Comparison of ENCODE assay signal across 19 cellular contexts in the genomic region with DNA sequence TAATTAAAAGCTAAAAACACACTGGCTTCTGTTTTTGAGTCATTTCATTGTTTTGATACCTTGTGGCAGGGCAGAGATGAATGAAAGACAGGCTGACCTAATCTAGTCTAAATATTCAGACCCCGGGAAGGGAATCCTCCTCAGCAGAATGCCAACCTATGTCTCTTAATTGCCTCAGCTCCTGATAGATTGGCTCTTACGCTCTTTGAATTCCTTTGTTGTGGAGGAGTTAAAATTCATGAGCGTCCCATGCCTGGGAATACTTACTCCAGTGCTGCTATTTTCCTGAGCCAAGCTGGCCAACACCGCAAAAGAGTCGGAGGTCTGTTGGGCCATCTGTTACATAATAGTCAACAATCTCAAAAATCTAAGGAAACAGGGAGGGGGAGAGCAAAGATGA.
DNase-seq lines count a peak whose midpoint lies in the region; FAIRE-seq and TF ChIP-seq lines count a peak whose summit lies in the region.
"Had no signal": no experiment of that assay in that cellular context is flagged by ENCODE, and none has a peak within 500 bp of the region (broad histone marks: within the 10 kb centered on the region; RNA-seq: fewer than 3 reads in every experiment).

No MANE protein-coding gene starts in this region.

- WGBS in H1 (ENCODE audit: extremely low coverage in 1 of 2, insufficient coverage in 1 of 2, insufficient read length in 1 of 2, insufficient replicate concordance in 2 of 2, low coverage in 1 of 2, low lambda C conversion rate in 2 of 2, missing lambda C conversion rate in 1 of 2), 2 experiments: 85% methylated on average over 5 of the region's 5 CpGs; no CpG with 5 or more reads in 1 of the 2 experiments

- no peaks in the 10 kb centered on the region for H4K20me1 ChIP-seq in H1 (replicated peaks in 1 of 2; ENCODE audit: control insufficient read depth in 1 of 2, insufficient read depth in 2 of 2, low read length in 2 of 2)

- H3K56ac ChIP-seq in H1 (replicated peaks; ENCODE audit: insufficient read length, low read depth, low read length): no peak overlapping the region

- H3K14ac ChIP-seq in H1 (ENCODE audit: insufficient read length): no peak overlapping the region

- no peak overlapping the region for H3K4me2 ChIP-seq in H1 (ENCODE audit: insufficient read depth in 1 of 2, low read depth in 2 of 2, low read length in 2 of 2)

- 0 out of 2 replicates have a peak overlapping the region, but pooled peaks have one; percentile 35 for H2BK12ac ChIP-seq in H1 (ENCODE audit: low read depth, low read length)

- no peak for TF ChIP-seq RAD21 in H1 (IDR thresholded peaks at IDR 0.05 in 1 of 2, conservative IDR thresholded peaks at IDR 0.05 in 1 of 2; ENCODE audit: low read depth in 2 of 2, low read length in 2 of 2)

- peaks cover 7% of the 10 kb centered on the region for H3K9me3 Mint-ChIP-seq in nephron progenitor cell

- H3K4ac ChIP-seq in H1 (replicated peaks; ENCODE audit: insufficient read length, low read depth, low read length): no peak overlapping the region

- no peaks in the 10 kb centered on the region for H3K27me3 ChIP-seq in H1 (replicated peaks in 1 of 4; ENCODE audit: control insufficient read depth in 3 of 4, extremely low read depth in 1 of 4, insufficient read depth in 3 of 4, low read length in 3 of 4)

- H3K27me3 Mint-ChIP-seq in nephron progenitor cell (ENCODE audit: low read depth, poor library complexity): peaks cover 3% of the 10 kb centered on the region

- H2AFZ ChIP-seq in H1 (ENCODE audit: low read length): no peak overlapping the region

- no peak for TF ChIP-seq EP300 in H1 (IDR thresholded peaks at IDR 0.05; ENCODE audit: borderline replicate concordance in 1 of 2, low read depth in 2 of 2, low read length in 2 of 2)

- no peak overlapping the region for H3K18ac ChIP-seq in H1 (ENCODE audit: extremely low read depth, low read length)

- FAIRE-seq in H1 (lab: Jason Lieb, UNC): no peak
- FAIRE-seq: A204.1, HepG2 had no signal

- H3K4me1 Mint-ChIP-seq in nephron progenitor cell: peaks cover 8% of the 10 kb centered on the region

- TF ChIP-seq CTCF in H1 (IDR thresholded peaks at IDR 0.05; ENCODE audit: control extremely low read depth in 1 of 3, insufficient read depth in 1 of 3, low read depth in 1 of 3, low read length in 3 of 3) (no peak), nephron progenitor cell (IDR thresholded peaks at IDR 0.05) (no peak)

- H3K27ac Mint-ChIP-seq in nephron progenitor cell: peak overlapping the region; percentile 10

- H4K5ac ChIP-seq in H1 (ENCODE audit: insufficient read length, low read depth, low read length): no peak overlapping the region

- H3K23me2 ChIP-seq in H1 (ENCODE audit: low read depth, low read length): no peaks in the 10 kb centered on the region

- H3K4me1 ChIP-seq in H1 (replicated peaks in 1 of 4; ENCODE audit: control insufficient read depth in 3 of 4, insufficient read depth in 4 of 4, low read length in 3 of 4): peaks cover 0 to 3% (median 0%) of the 10 kb centered on the region in 4 experiments; a peak in 3 of 7 replicates

- no peaks in the 10 kb centered on the region for H3K79me2 ChIP-seq in H1 (ENCODE audit: control insufficient read depth in 1 of 2, insufficient read depth in 2 of 2, low read length in 2 of 2)

- no peaks in the 10 kb centered on the region for H3K9me3 ChIP-seq in H1 (ENCODE audit: insufficient read depth in 2 of 2, low read depth in 1 of 2, low read length in 1 of 2)

- POLR2A ChIA-PET in H1 (lab: Charles Lee; ENCODE audit: partially characterized antibody): no interaction called here

- no peaks in the 10 kb centered on the region for H3K36me3 Mint-ChIP-seq in nephron progenitor cell (ENCODE audit: low read depth)

- no peak overlapping the region for H3K4me3 ChIP-seq in H1 (ENCODE audit: extremely low read depth in 1 of 4, insufficient read depth in 2 of 4, low read depth in 3 of 4, low read length in 4 of 4)

- no peak overlapping the region for H3K9ac ChIP-seq in H1 (replicated peaks in 1 of 4; ENCODE audit: extremely low read depth in 1 of 4, low read depth in 3 of 4, low read length in 3 of 4)

- no peak overlapping the region for H4K91ac ChIP-seq in H1 (replicated peaks; ENCODE audit: insufficient read length, low read length)

- H2BK5ac ChIP-seq in H1 (ENCODE audit: low read depth, low read length): no peak overlapping the region

- no peak overlapping the region for H3K4me3 Mint-ChIP-seq in nephron progenitor cell

- H3K27ac ChIP-seq in H1 (ENCODE audit: low read depth, low read length): no peak overlapping the region

- no peak overlapping the region for H4K8ac ChIP-seq in H1 (ENCODE audit: extremely low read depth, insufficient read depth, low read length)

- no peak overlapping the region for H2AK5ac ChIP-seq in H1 (ENCODE audit: low read depth, low read length)

- H3K36me3 ChIP-seq in H1 (ENCODE audit: control insufficient read depth in 2 of 4, insufficient read depth in 4 of 4, low read length in 3 of 4): no peaks in the 10 kb centered on the region

- DNase-seq in ELF-1 (ENCODE audit: low read depth, low spot score) (peak; percentile 2), NCI-H82 (lab: John Stamatoyannopoulos, UW) (peak; percentile 66), H1 (ENCODE audit: low read depth in 1 of 2, low spot score in 2 of 2) (no peak), nephron progenitor cell (no peak), DMS53 (lab: John Stamatoyannopoulos, UW) (no peak), NCI-H748 treated with DMSO at 0.1 percent for 48 hours (lab: John Stamatoyannopoulos, UW) (no peak), midbrain (lab: John Stamatoyannopoulos, UW) (no peak), foreskin melanocyte (no peak)
- DNase-seq: C1 segment of cervical spinal cord, EL, HCEC 1CT, NCI-H1092, NCI-H146, NCI-H2081, NCI-H510A treated with DMSO at 0.1 percent for 48 hours, RPMI8226, SIG-M5 had no signal

- TF ChIP-seq POLR2A in H1 (IDR thresholded peaks at IDR 0.05; ENCODE audit: control extremely low read depth in 1 of 2, low read depth in 2 of 2, low read length in 2 of 2): no peak

- H3K23ac ChIP-seq in H1 (ENCODE audit: insufficient read length): no peak overlapping the region

- H3K79me1 ChIP-seq in H1 (ENCODE audit: low read depth, low read length): no peaks in the 10 kb centered on the region

- no peak overlapping the region for H2BK20ac ChIP-seq in H1 (ENCODE audit: low read length)

- CTCF ChIA-PET in H1 (lab: Charles Lee; ENCODE audit: partially characterized antibody): interaction anchor here (0.9 to 2.4 kb wide), 5 partner anchors 11 to 492 kb away, joined by 3 to 5 read pairs (median 3); no protein-coding TSS in a partner anchor

- H2BK120ac ChIP-seq in H1 (replicated peaks; ENCODE audit: low read depth, low read length): no peak overlapping the region

- H2BK15ac ChIP-seq in H1 (ENCODE audit: low read length): no peak overlapping the region

TF ChIP-seq in H1, 55 proteins besides CTCF, POLR2A, EP300 and RAD21:
- TF ChIP-seq JUN (IDR thresholded peaks at IDR 0.05; ENCODE audit: low read depth, low read length) (no peak), BCL11A (IDR thresholded peaks at IDR 0.05; ENCODE audit: low read depth in 2 of 2, low read length in 2 of 2) (no peak), RXRA (IDR thresholded peaks at IDR 0.05; ENCODE audit: insufficient read depth, low read depth, low read length) (no peak), BRCA1 (IDR thresholded peaks at IDR 0.05; ENCODE audit: low read depth, low read length) (no peak), MAFK (IDR thresholded peaks at IDR 0.05; ENCODE audit: low read depth, low read length) (no peak), TAF7 (optimal IDR thresholded peaks at IDR 0.05; ENCODE audit: borderline replicate concordance, low read depth, low read length) (no peak), RBBP5 (IDR thresholded peaks at IDR 0.05; ENCODE audit: borderline replicate concordance, low read depth, low read length) (no peak), POU5F1 (IDR thresholded peaks at IDR 0.05; ENCODE audit: low read depth, low read length) (no peak), YY1 (IDR thresholded peaks at IDR 0.05; ENCODE audit: low read depth, low read length) (no peak), TEAD4 (IDR thresholded peaks at IDR 0.05; ENCODE audit: low read depth, low read length) (no peak), ATF3 (IDR thresholded peaks at IDR 0.05; ENCODE audit: insufficient read depth, low read depth, low read length) (no peak), SIN3A (conservative IDR thresholded peaks at IDR 0.05 in 1 of 2, IDR thresholded peaks at IDR 0.05 in 1 of 2; ENCODE audit: low read depth in 1 of 2, low read length in 2 of 2) (no peak), SP4 (IDR thresholded peaks at IDR 0.05; ENCODE audit: low read length) (no peak), EGR1 (IDR thresholded peaks at IDR 0.05; ENCODE audit: borderline replicate concordance, low read depth, low read length) (no peak), HDAC2 (IDR thresholded peaks at IDR 0.05; ENCODE audit: borderline replicate concordance in 1 of 2, low read depth in 2 of 2, low read length in 2 of 2) (no peak), GABPA (IDR thresholded peaks at IDR 0.05; ENCODE audit: borderline replicate concordance, insufficient read depth, low read length) (no peak), HDAC6 (IDR thresholded peaks at IDR 0.05; ENCODE audit: low read depth, low read length) (no peak)
- TF ChIP-seq, protein P1, sequence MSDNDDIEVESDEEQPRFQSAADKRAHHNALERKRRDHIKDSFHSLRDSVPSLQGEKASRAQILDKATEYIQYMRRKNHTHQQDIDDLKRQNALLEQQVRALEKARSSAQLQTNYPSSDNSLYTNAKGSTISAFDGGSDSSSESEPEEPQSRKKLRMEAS (IDR thresholded peaks at IDR 0.05): no peak
- TF ChIP-seq, protein P2, sequence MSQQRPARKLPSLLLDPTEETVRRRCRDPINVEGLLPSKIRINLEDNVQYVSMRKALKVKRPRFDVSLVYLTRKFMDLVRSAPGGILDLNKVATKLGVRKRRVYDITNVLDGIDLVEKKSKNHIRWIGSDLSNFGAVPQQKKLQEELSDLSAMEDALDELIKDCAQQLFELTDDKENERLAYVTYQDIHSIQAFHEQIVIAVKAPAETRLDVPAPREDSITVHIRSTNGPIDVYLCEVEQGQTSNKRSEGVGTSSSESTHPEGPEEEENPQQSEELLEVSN (IDR thresholded peaks at IDR 0.05): no peak

Comparison
In these comparisons a context has a peak if more than half of its experiments do, and no peak if none do; other contexts are left out.
1. DNase-seq: peak in ELF-1 (single experiment) and NCI-H82 (single experiment); none in H1 (0 of 2), nephron progenitor cell (single experiment), DMS53 (single experiment), NCI-H748 treated with DMSO at 0.1 percent for 48 hours (single experiment), midbrain (single experiment) and foreskin melanocyte (single experiment).